In genomic region chr4:73895201-73896177, GRCh38 we compare ENCODE assay signal across 24 cellular contexts. TPM values are rescaled to one million over a fixed set of nuclear protein-coding genes. Genes with fewer than 3 reads are reported as not detected.
DNase-seq lines count a peak whose midpoint lies in the region; ATAC-seq and TF ChIP-seq lines count a peak whose summit lies in the region.
"Had no signal": no experiment of that assay in that cellular context is flagged by ENCODE, and none has a peak within 500 bp of the region (broad histone marks: within the 10 kb centered on the region; RNA-seq: fewer than 3 reads in every experiment).

No MANE protein-coding gene starts in this region.

- peaks cover 18% of the 10 kb centered on the region for H3K4me1 ChIP-seq in PC-3 (ENCODE audit: insufficient read depth, low read length)
- H3K4me1 ChIP-seq in colonic mucosa: no peaks in the 10 kb centered on the region
- H3K4me1 ChIP-seq: gastroesophageal sphincter had no signal

- POLR2A ChIA-PET in PC-3 (lab: Charles Lee; ENCODE audit: unreplicated experiment): no interaction called here

- H3F3A ChIP-seq in PC-3 (ENCODE audit: low read length, unreplicated experiment): no peaks in the 10 kb centered on the region

- peak; percentile 67 for DNase-seq in PC-3
- peak; percentile 41 for DNase-seq in colonic mucosa
- peak; percentile 12 to 38 for DNase-seq in left colon
- DNase-seq in NCI-H2196 (lab: John Stamatoyannopoulos, UW; ENCODE audit: unreplicated experiment): no peak
- DNase-seq in DMS153 (lab: John Stamatoyannopoulos, UW): no peak
- DNase-seq in stimulated activated CD4-positive, alpha-beta T cell treated with anti-CD3 and anti-CD28 coated beads, Interleukin-4, amount 100 ng/mL, for 1 hour: no peak
- no peak for DNase-seq in NCI-H510A treated with DMSO at 0.1 percent for 48 hours (lab: John Stamatoyannopoulos, UW)
- DNase-seq: activated CD4-positive, alpha-beta T cell treated with anti-CD3 and anti-CD28 coated beads, Interleukin-2, amount 10 ng/mL, durations not matched to agents 7 days and 5 days; aorta; GOT3; kidney glomerular epithelial cell; MV-4-11; natural killer cell; NCI-H1694; NCI-H226; ovary; PC-9; T-helper 17 cell; WERI-Rb-1 had no signal

- no peaks in the 10 kb centered on the region for H4K20me1 ChIP-seq in PC-3 (ENCODE audit: low read length)

- BruUV-seq in PC-3 (replicated peaks; lab: Mats Ljungman, UMichigan): no TSS peak

- H3K27me3 ChIP-seq in PC-3 (ENCODE audit: low read length) (no peaks in the 10 kb centered on the region), colonic mucosa (no peaks in the 10 kb centered on the region)
- H3K27me3 ChIP-seq: gastroesophageal sphincter, ovary had no signal

- no peaks in the 10 kb centered on the region for H3K79me2 ChIP-seq in PC-3 (ENCODE audit: low read length)

- 0 out of 2 replicates have a peak, but pooled peaks cover 4% of the 10 kb centered on the region for H3K9me2 ChIP-seq in PC-3 (replicated peaks; ENCODE audit: low read length)

- TF ChIP-seq CTCF in C4-2B (conservative IDR thresholded peaks at IDR 0.05): no peak
- TF ChIP-seq CTCF in PC-3 (conservative IDR thresholded peaks at IDR 0.05; ENCODE audit: low read depth, low read length): no peak
- no peak for TF ChIP-seq CTCF in colonic mucosa (IDR thresholded peaks at IDR 0.05)

- intact Hi-C loops in PC-3 (cut with micrococcal nuclease) (no loop called here), colonic mucosa (cut with DNase I) (no loop called here), left colon (cut with DNase I, micrococcal nuclease) (no loop called here)

- H3K27ac ChIP-seq in C4-2B (peak overlapping the region; percentile 25; the same call in 1 of the 2 replicates), PC-3 (ENCODE audit: low read length) (peak overlapping the region; percentile 20), colonic mucosa (peak overlapping the region; percentile 61)
- H3K27ac ChIP-seq: epithelial cell of prostate, gastroesophageal sphincter, ovary, PC-9, WERI-Rb-1 had no signal

- no peak overlapping the region for H2AFZ ChIP-seq in PC-3 (ENCODE audit: low read length)
- H2AFZ ChIP-seq: PC-9 had no signal

- H3K9me3 ChIP-seq in PC-3 (ENCODE audit: low read length): no peaks in the 10 kb centered on the region
- no peaks in the 10 kb centered on the region for H3K9me3 ChIP-seq in colonic mucosa
- H3K9me3 ChIP-seq: gastroesophageal sphincter, ovary had no signal

- H3K9ac ChIP-seq in PC-3 (ENCODE audit: low read length): no peak overlapping the region
- no peak overlapping the region for H3K9ac ChIP-seq in colonic mucosa (ENCODE audit: low read depth in 2 of 2, low read length in 2 of 2)

- no peaks in the 10 kb centered on the region for H3K36me3 ChIP-seq in PC-3 (ENCODE audit: low read depth, low read length)
- no peaks in the 10 kb centered on the region for H3K36me3 ChIP-seq in colonic mucosa
- H3K36me3 ChIP-seq: gastroesophageal sphincter, ovary, WERI-Rb-1 had no signal

- CTCF ChIA-PET in PC-3 (lab: Charles Lee): no interaction called here

- H3K4me2 ChIP-seq in PC-3 (ENCODE audit: low read length): peak overlapping the region; percentile 46
- H3K4me2 ChIP-seq: PC-9 had no signal

- ATAC-seq in PC-3: peak; percentile 75
- ATAC-seq in left colon: peak; percentile 92
- ATAC-seq: gastroesophageal sphincter, natural killer cell, sciatic nerve, T-helper 17 cell had no signal

- H3K4me3 ChIP-seq in PC-3 (ENCODE audit: low read length): no peak overlapping the region
- no peak overlapping the region for H3K4me3 ChIP-seq in colonic mucosa
- H3K4me3 ChIP-seq: gastroesophageal sphincter, ovary, PC-9 had no signal

RNA-seq across cellular contexts. Expression of gene CXCL1, which starts 26.3 kb away (rescaled TPM):
- total RNA-seq in PC-3 (2014; rRNA removed) (239 and 267 TPM in 2 replicates), colonic mucosa (10 to 100 TPM in 1 of 2 donors, 1 to 10 TPM in 1; 8.4 to 19.6 TPM), left colon (10 to 100 TPM in 1 of 2 donors, 1 to 10 TPM in 1; 4.3 to 22.3 TPM)
- total RNA-seq: activated CD4-positive, alpha-beta T cell treated with anti-CD3 and anti-CD28 coated beads, Interleukin-2, amount 10 ng/mL, durations not matched to agents 7 days and 5 days had no signal

RNA-seq across cellular contexts. Expression of gene PF4V1, which starts 42.4 kb away (rescaled TPM):
- total RNA-seq in PC-3 (2014; rRNA removed) (not detected in 2 replicates), colonic mucosa (not detected), left colon (not detected)
- total RNA-seq: activated CD4-positive, alpha-beta T cell treated with anti-CD3 and anti-CD28 coated beads, Interleukin-2, amount 10 ng/mL, durations not matched to agents 7 days and 5 days; gastroesophageal sphincter; ovary; PC-9; sciatic nerve; ureter had no signal

RNA-seq across cellular contexts. Expression of gene CXCL6, which starts 59.0 kb away (rescaled TPM):
- total RNA-seq in PC-3 (2014; rRNA removed): 23.4 and 25.7 TPM in 2 replicates
- under 1 TPM; 0.32 to 0.42 TPM for total RNA-seq in colonic mucosa
- total RNA-seq in left colon: under 1 TPM in 1 of 2 donors, not detected in 1; 0.55 TPM
- total RNA-seq: activated CD4-positive, alpha-beta T cell treated with anti-CD3 and anti-CD28 coated beads, Interleukin-2, amount 10 ng/mL, durations not matched to agents 7 days and 5 days; natural killer cell; PC-9; T-helper 17 cell had no signal

Comparison
In these comparisons a context has a peak if more than half of its experiments do, and no peak if none do; other contexts are left out.
1. DNase-seq: peak in PC-3 (single experiment), colonic mucosa (single experiment) and left colon (2 of 2); none in NCI-H2196 (single experiment), DMS153 (single experiment), stimulated activated CD4-positive, alpha-beta T cell treated with anti-CD3 and anti-CD28 coated beads, Interleukin-4, amount 100 ng/mL, for 1 hour (single experiment) and NCI-H510A treated with DMSO at 0.1 percent for 48 hours (single experiment).
2. RNA of gene CXCL1, which starts 26.3 kb away (total RNA-seq): 239 to 267 TPM in PC-3; 4.3 to 22.3 TPM in left colon and 8.4 to 19.6 TPM in colonic mucosa; every median in the first group is over 10 times any median in the second.
3. RNA of gene CXCL6, which starts 59.0 kb away (total RNA-seq): 23.4 to 25.7 TPM in PC-3; 0.55 TPM in left colon and 0.32 to 0.42 TPM in colonic mucosa; every median in the first group is over 10 times any median in the second.
4. Peak in every context shown above with its lines, with median percentiles within 50 percentile points of each other: H3K27ac ChIP-seq.